ENCODE assay signal across 9 cellular contexts in the genomic region with DNA sequence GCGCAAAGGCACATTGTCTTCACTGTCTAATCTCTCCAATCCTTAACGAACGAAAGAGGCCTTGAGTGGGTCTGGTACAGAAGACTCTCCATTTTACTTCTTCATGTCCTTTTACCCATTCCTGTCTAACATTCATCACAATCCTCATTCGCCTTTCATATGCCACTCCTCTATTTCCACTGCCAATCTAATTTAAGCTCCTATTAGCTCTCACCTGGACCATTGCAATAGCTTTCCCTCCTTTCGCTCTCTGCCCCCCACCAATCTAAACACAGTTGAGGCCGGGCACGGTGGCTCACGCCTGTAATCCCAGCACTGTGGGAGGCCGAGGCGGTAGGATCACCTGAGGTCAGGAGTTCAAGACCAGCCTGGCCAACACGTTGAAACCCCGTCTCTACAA. TPM values are rescaled to one million over a fixed set of nuclear protein-coding genes. Genes with fewer than 3 reads are reported as not detected.
A peak's percentile ranks its signal among the peaks of the same experiment; 100 is the strongest.
DNase-seq lines count a peak whose midpoint lies in the region; ATAC-seq and TF ChIP-seq lines count a peak whose summit lies in the region.
"Had no signal": no experiment of that assay in that cellular context is flagged by ENCODE, and none has a peak within 500 bp of the region (broad histone marks: within the 10 kb centered on the region; RNA-seq: fewer than 3 reads in every experiment).

No MANE protein-coding gene starts in this region.

- DNase-seq in heart left ventricle (no peak), left ventricle myocardium superior (no peak), lower lobe of right lung (no peak), upper lobe of left lung (peak in 1 of 2 donors; percentile 24), kidney tubule cell (ENCODE audit: low spot score) (no peak), T1000 (lab: John Stamatoyannopoulos, UW) (no peak)
- DNase-seq in activated T-helper 1 cell treated with anti-CD3 and anti-CD28 coated beads, Interleukin-12 subunit alpha, Interleukin-12 subunit beta, Interleukin-2, Interleukin-4 antibody, amounts not matched to agents 30 ng/mL and 10 ng/mL and 1 ng/mL, durations not matched to agents 14 hours and 24 hours and 36 hours (ENCODE audit: low spot score) = no peak
- DNase-seq: COR-L47 had no signal

- peaks cover 2 to 29% (median 18%) of the 10 kb centered on the region in 12 donors for H3K4me1 ChIP-seq in heart left ventricle
- peaks cover 40% of the 10 kb centered on the region for H3K4me1 ChIP-seq in lower lobe of right lung
- H3K4me1 ChIP-seq in upper lobe of left lung = peaks cover 17 to 33% (median 25%) of the 10 kb centered on the region in 4 donors

- H3K9me3 ChIP-seq in heart left ventricle = no peaks in the 10 kb centered on the region
- no peaks in the 10 kb centered on the region for H3K9me3 ChIP-seq in lower lobe of right lung
- H3K9me3 ChIP-seq in upper lobe of left lung = no peaks in the 10 kb centered on the region

- ATAC-seq in heart left ventricle (no peak), left ventricle myocardium superior (no peak), lower lobe of right lung (no peak), upper lobe of left lung (ENCODE audit: low FRiP score in 2 of 2) (no peak), GM21423 (IDR thresholded peaks at IDR 0.05; ENCODE audit: unreplicated experiment) (no peak)

- H3K9me3 Mint-ChIP-seq in activated T-helper 1 cell treated with anti-CD3 and anti-CD28 coated beads, Interleukin-12 subunit alpha, Interleukin-12 subunit beta, Interleukin-2, Interleukin-4 antibody, amounts not matched to agents 30 ng/mL and 10 ng/mL and 1 ng/mL, durations not matched to agents 14 hours and 24 hours and 36 hours = no peaks in the 10 kb centered on the region

- TF ChIP-seq EP300 in upper lobe of left lung (IDR thresholded peaks at IDR 0.05) = no peak

- H3K4me1 Mint-ChIP-seq in activated T-helper 1 cell treated with anti-CD3 and anti-CD28 coated beads, Interleukin-12 subunit alpha, Interleukin-12 subunit beta, Interleukin-2, Interleukin-4 antibody, amounts not matched to agents 30 ng/mL and 10 ng/mL and 1 ng/mL, durations not matched to agents 14 hours and 24 hours and 36 hours (ENCODE audit: low read depth) = peaks cover 28% of the 10 kb centered on the region

- peaks cover 8% of the 10 kb centered on the region for H3K27me3 Mint-ChIP-seq in activated T-helper 1 cell treated with anti-CD3 and anti-CD28 coated beads, Interleukin-12 subunit alpha, Interleukin-12 subunit beta, Interleukin-2, Interleukin-4 antibody, amounts not matched to agents 30 ng/mL and 10 ng/mL and 1 ng/mL, durations not matched to agents 14 hours and 24 hours and 36 hours (ENCODE audit: insufficient read depth)

- H3K4me3 Mint-ChIP-seq in activated T-helper 1 cell treated with anti-CD3 and anti-CD28 coated beads, Interleukin-12 subunit alpha, Interleukin-12 subunit beta, Interleukin-2, Interleukin-4 antibody, amounts not matched to agents 30 ng/mL and 10 ng/mL and 1 ng/mL, durations not matched to agents 14 hours and 24 hours and 36 hours = peak overlapping the region; percentile 85

- H3K4me3 ChIP-seq in heart left ventricle = peak overlapping the region in 10 of 12 donors; percentile 53 to 85 (median 78)
- H3K4me3 ChIP-seq in lower lobe of right lung = peak overlapping the region; percentile 84
- H3K4me3 ChIP-seq in upper lobe of left lung = peak overlapping the region in 3 of 4 donors; percentile 62 to 70 (median 68)

- H3K36me3 Mint-ChIP-seq in activated T-helper 1 cell treated with anti-CD3 and anti-CD28 coated beads, Interleukin-12 subunit alpha, Interleukin-12 subunit beta, Interleukin-2, Interleukin-4 antibody, amounts not matched to agents 30 ng/mL and 10 ng/mL and 1 ng/mL, durations not matched to agents 14 hours and 24 hours and 36 hours (ENCODE audit: low read depth) = peaks cover 7% of the 10 kb centered on the region

- H3K27ac Mint-ChIP-seq in activated T-helper 1 cell treated with anti-CD3 and anti-CD28 coated beads, Interleukin-12 subunit alpha, Interleukin-12 subunit beta, Interleukin-2, Interleukin-4 antibody, amounts not matched to agents 30 ng/mL and 10 ng/mL and 1 ng/mL, durations not matched to agents 14 hours and 24 hours and 36 hours = no peak overlapping the region

- intact Hi-C loops in heart left ventricle (cut with DNase I) (loop anchor here in 1 of 10 donors (10.0 kb wide), 1 partner anchor 58 kb away; no protein-coding TSS in a partner anchor), left ventricle myocardium superior (cut with micrococcal nuclease) (no loop called here), lower lobe of right lung (cut with DNase I) (no loop called here)
- intact Hi-C loops in activated T-helper 1 cell treated with anti-CD3 and anti-CD28 coated beads, Interleukin-12 subunit alpha, Interleukin-12 subunit beta, Interleukin-2, Interleukin-4 antibody, amounts not matched to agents 30 ng/mL and 10 ng/mL and 1 ng/mL, durations not matched to agents 14 hours and 24 hours and 36 hours (cut with micrococcal nuclease) = no loop called here

- H3K27me3 ChIP-seq in heart left ventricle (no peaks in the 10 kb centered on the region), lower lobe of right lung (ENCODE audit: low read depth) (no peaks in the 10 kb centered on the region), upper lobe of left lung (no peaks in the 10 kb centered on the region)

- WGBS in heart left ventricle, 4 donors = 71 to 78% (median 74%) methylated on average over 12 of the region's 12 CpGs
- 80 to 83% methylated on average over 12 of the region's 12 CpGs for WGBS in upper lobe of left lung, 2 donors

- H3K27ac ChIP-seq in heart left ventricle (peak overlapping the region in 1 of 12 donors; percentile 79), lower lobe of right lung (no peak overlapping the region), upper lobe of left lung (peak overlapping the region in 2 of 4 donors; percentile 82 to 89)

- TF ChIP-seq POLR2A in heart left ventricle (IDR thresholded peaks at IDR 0.05) (no peak), upper lobe of left lung (IDR thresholded peaks at IDR 0.05) (no peak)

- H3K36me3 ChIP-seq in heart left ventricle (no peaks in the 10 kb centered on the region), lower lobe of right lung (no peaks in the 10 kb centered on the region), upper lobe of left lung (no peaks in the 10 kb centered on the region)

- TF ChIP-seq CTCF in heart left ventricle (IDR thresholded peaks at IDR 0.05) (no peak), lower lobe of right lung (IDR thresholded peaks at IDR 0.05) (no peak), upper lobe of left lung (IDR thresholded peaks at IDR 0.05) (no peak)

RNA-seq across cellular contexts. Expression of a gene that starts 6.3 kb away (rescaled TPM):
- under 1 TPM in 1 of 9 donors, not detected in 8; 0.31 TPM for total RNA-seq in heart left ventricle
- not detected for polyA plus RNA-seq in heart left ventricle
- total RNA-seq in left ventricle myocardium superior = not detected
- total RNA-seq in activated T-helper 1 cell treated with anti-CD3 and anti-CD28 coated beads, Interleukin-12 subunit alpha, Interleukin-12 subunit beta, Interleukin-2, Interleukin-4 antibody, amounts not matched to agents 30 ng/mL and 10 ng/mL and 1 ng/mL, durations not matched to agents 14 hours and 24 hours and 36 hours = 0.05 and 0.10 TPM in 2 replicates
- 0.59 TPM for total RNA-seq in lower lobe of right lung
- total RNA-seq in upper lobe of left lung = 1 to 10 TPM in 1 of 6 donors, under 1 TPM in 4, not detected in 1; 0.09 to 1.8 (median 0.30) TPM

RNA-seq across cellular contexts. Expression of a gene that starts 11.4 kb away (rescaled TPM):
- total RNA-seq in heart left ventricle (10 to 100 TPM in 2 of 9 donors, 1 to 10 TPM in 7; 6.6 to 10.8 (median 8.8) TPM), left ventricle myocardium superior (7.9 TPM), lower lobe of right lung (7.0 TPM), upper lobe of left lung (1 to 10 TPM; 3.8 to 6.6 (median 5.2) TPM)
- polyA plus RNA-seq in heart left ventricle = 1 to 10 TPM; 2.6 to 5.3 TPM
- 5.0 and 5.9 TPM in 2 replicates for total RNA-seq in activated T-helper 1 cell treated with anti-CD3 and anti-CD28 coated beads, Interleukin-12 subunit alpha, Interleukin-12 subunit beta, Interleukin-2, Interleukin-4 antibody, amounts not matched to agents 30 ng/mL and 10 ng/mL and 1 ng/mL, durations not matched to agents 14 hours and 24 hours and 36 hours

RNA-seq across cellular contexts. Expression of a gene that starts 20.2 kb away (rescaled TPM):
- 100 to 1,000 TPM in 7 of 9 donors, 10 to 100 TPM in 2; 67.1 to 166 (median 123) TPM for total RNA-seq in heart left ventricle
- polyA plus RNA-seq in heart left ventricle = 10 to 100 TPM; 25.0 to 66.0 TPM
- 119 TPM for total RNA-seq in left ventricle myocardium superior
- total RNA-seq in activated T-helper 1 cell treated with anti-CD3 and anti-CD28 coated beads, Interleukin-12 subunit alpha, Interleukin-12 subunit beta, Interleukin-2, Interleukin-4 antibody, amounts not matched to agents 30 ng/mL and 10 ng/mL and 1 ng/mL, durations not matched to agents 14 hours and 24 hours and 36 hours = 156 and 167 TPM in 2 replicates
- 145 TPM for total RNA-seq in lower lobe of right lung
- total RNA-seq in upper lobe of left lung = 100 to 1,000 TPM in 3 of 6 donors, 10 to 100 TPM in 3; 52.7 to 140 (median 101) TPM

RNA-seq across cellular contexts. Expression of a gene that starts 29.5 kb away (rescaled TPM):
- total RNA-seq in heart left ventricle (1 to 10 TPM in 4 of 9 donors, under 1 TPM in 5; 0.25 to 7.3 (median 0.60) TPM), left ventricle myocardium superior (0.32 TPM), lower lobe of right lung (4.0 TPM), upper lobe of left lung (10 to 100 TPM in 2 of 6 donors, 1 to 10 TPM in 4; 2.5 to 26.2 (median 5.9) TPM)
- under 1 TPM; 0.14 to 0.69 TPM for polyA plus RNA-seq in heart left ventricle
- total RNA-seq in activated T-helper 1 cell treated with anti-CD3 and anti-CD28 coated beads, Interleukin-12 subunit alpha, Interleukin-12 subunit beta, Interleukin-2, Interleukin-4 antibody, amounts not matched to agents 30 ng/mL and 10 ng/mL and 1 ng/mL, durations not matched to agents 14 hours and 24 hours and 36 hours = 45.2 and 49.3 TPM in 2 replicates
